In the genomic region with DNA sequence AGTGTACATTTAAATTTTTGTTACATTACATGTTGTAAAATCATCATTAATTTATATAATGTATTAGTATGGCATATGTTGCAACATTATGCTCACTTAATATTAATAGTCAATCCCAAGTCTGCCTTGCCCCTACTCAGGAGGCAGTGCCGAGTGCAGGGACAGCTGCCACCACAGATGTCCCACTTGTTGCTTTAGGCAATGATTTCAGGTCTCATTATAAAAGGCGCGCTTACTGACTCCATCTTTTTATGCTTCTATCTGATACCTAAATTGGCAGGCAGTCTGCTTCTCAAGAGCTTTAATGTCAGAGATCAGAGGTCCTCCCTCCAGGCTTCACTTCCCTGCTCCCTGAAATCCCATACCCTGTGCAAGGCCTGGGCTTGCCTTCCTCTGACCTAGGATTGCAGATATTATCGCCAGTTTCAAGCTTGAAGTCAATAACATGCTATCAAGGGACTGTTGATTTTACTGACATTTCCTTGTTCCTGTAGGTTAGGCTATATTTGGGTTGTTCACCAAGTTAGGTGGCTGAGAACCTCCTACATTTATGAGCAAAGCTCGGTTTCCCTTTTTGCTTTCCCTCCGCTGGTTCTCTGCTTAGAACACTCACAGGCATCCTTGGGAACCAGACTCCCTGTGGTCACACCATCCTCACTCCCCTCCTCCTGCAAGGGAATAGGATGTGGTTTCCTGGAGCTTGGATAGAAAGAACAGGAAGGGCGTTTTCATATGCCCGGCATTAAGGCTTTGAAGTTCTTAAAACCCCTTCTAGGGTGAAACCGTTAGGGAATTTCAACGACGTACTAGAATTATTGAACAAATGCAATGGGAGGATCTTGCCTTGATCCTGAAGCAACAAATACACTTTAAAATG, we compare ENCODE assay signal across 11 cellular contexts.
DNase-seq lines count a peak whose midpoint lies in the region; ATAC-seq and TF ChIP-seq lines count a peak whose summit lies in the region.
"Had no signal": no experiment of that assay in that cellular context is flagged by ENCODE, and none has a peak within 500 bp of the region (broad histone marks: within the 10 kb centered on the region; RNA-seq: fewer than 3 reads in every experiment).

No MANE protein-coding gene starts in this region.

- DNase-seq in ELF-1 (ENCODE audit: low read depth, low spot score) (peak; percentile 28), NCI-H1694 treated with DMSO at 0.1 percent for 48 hours (lab: John Stamatoyannopoulos, UW) (peak; percentile 99), astrocyte of the spinal cord (ENCODE audit: low read depth, low spot score) (peak; percentile 50), stomach (peak; percentile 40), T-helper 1 cell (no peak), coronary artery (ENCODE audit: low spot score) (no peak)
- no peak for DNase-seq in activated CD4-positive, alpha-beta T cell treated with anti-CD3 and anti-CD28 coated beads for 1 hour
- DNase-seq: kidney glomerular epithelial cell had no signal

- TF ChIP-seq CTCF in astrocyte of the spinal cord (IDR thresholded peaks at IDR 0.05; ENCODE audit: low read depth, low read length): no peak
- no peak for TF ChIP-seq CTCF in stomach (IDR thresholded peaks at IDR 0.05)
- no peak for TF ChIP-seq CTCF in coronary artery (IDR thresholded peaks at IDR 0.05)

- H3K4me3 ChIP-seq in astrocyte of the spinal cord (ENCODE audit: low read depth, low read length): no peak overlapping the region
- H3K4me3 ChIP-seq in stomach: no peak overlapping the region
- H3K4me3 ChIP-seq in coronary artery: no peak overlapping the region
- H3K4me3 ChIP-seq: heart left ventricle had no signal

- WGBS in stomach, 5 donors: 21 to 46% (median 35%) methylated on average over 11 of the region's 11 CpGs

- intact Hi-C loops in stomach (cut with DNase I; ENCODE audit: low total_unique reads): no loop called here

- in situ Hi-C loops in astrocyte of the spinal cord (cut with HindIII; ENCODE audit: low sequenced_read_pairs): no loop called here

- peaks cover 0 to 2% (median 0%) of the 10 kb centered on the region in 4 donors for H3K9me3 ChIP-seq in stomach

- peak overlapping the region; percentile 2 to 51 (median 22) for H3K27ac ChIP-seq in stomach
- no peak overlapping the region for H3K27ac ChIP-seq in coronary artery

- no peak for TF ChIP-seq POLR2A in stomach (IDR thresholded peaks at IDR 0.05)

- peaks cover 0 to 34% (median 9%) of the 10 kb centered on the region in 4 donors for H3K36me3 ChIP-seq in stomach

- TF ChIP-seq EP300 in stomach (IDR thresholded peaks at IDR 0.05): no peak

- ATAC-seq in HG02973 (IDR thresholded peaks at IDR 0.05; ENCODE audit: unreplicated experiment): no peak
- ATAC-seq: esophagus mucosa, heart left ventricle had no signal

- H3K4me1 ChIP-seq in stomach: peaks cover 16 to 29% (median 25%) of the 10 kb centered on the region in 4 donors

- H3K27me3 ChIP-seq in stomach: peaks cover 0 to 22% (median 0%) of the 10 kb centered on the region in 3 donors

Comparison
In these comparisons a context has a peak if more than half of its experiments do, and no peak if none do; other contexts are left out.
1. DNase-seq: peak in ELF-1 (single experiment), NCI-H1694 treated with DMSO at 0.1 percent for 48 hours (single experiment), astrocyte of the spinal cord (single experiment) and stomach (single experiment); none in T-helper 1 cell (0 of 5), coronary artery (single experiment) and activated CD4-positive, alpha-beta T cell treated with anti-CD3 and anti-CD28 coated beads for 1 hour (single experiment).
2. H3K27ac ChIP-seq: peak in stomach (5 of 5); none in coronary artery (0 of 2).